In the genomic region with DNA sequence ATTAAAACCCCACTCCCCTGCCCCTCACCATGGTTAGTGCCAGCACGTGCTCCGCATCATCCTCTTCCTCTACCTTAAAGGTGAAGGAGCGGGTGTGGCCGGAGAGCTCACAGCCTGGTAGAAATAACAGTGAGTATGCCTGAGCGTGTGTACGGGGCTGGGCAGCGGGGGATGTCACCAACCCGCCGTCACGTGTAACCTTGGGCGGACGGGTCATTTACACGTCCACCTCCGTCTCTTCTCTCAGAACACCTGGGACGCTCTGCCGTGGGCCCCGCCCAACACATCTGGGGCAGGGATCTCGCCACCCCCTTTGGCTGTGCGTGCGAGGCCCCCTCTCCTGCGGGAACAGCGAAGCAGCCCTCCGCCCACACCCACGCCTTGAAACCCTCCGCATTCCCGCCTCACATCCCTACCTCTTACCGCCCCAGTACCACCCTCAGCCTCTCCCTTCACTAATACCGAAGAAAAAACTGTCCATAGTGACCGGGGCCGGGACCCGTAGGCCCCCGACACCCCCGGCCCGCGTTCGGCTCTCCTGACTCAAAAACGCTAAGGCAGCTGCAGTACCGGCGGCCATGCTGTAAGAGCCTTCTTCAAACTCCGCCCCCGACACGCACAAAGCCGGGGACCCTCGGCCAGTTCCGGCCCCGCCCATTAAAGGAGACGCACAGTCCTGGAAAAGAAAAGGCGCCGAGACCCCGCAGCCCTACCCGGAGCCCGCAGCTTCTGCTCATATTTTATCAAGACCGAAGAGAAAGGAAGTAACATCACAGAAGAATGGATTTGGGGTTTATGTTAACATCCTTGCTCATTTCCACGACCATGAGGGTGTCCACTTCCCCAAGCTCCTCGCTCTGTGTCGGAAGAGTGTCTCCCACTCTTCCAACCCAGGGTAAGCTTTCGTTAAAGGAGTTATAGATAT, we compare ENCODE assay signal across 8 cellular contexts. TPM values are rescaled to one million over a fixed set of nuclear protein-coding genes. Genes with fewer than 3 reads are reported as not detected.
DNase-seq lines count a peak whose midpoint lies in the region; ATAC-seq and TF ChIP-seq lines count a peak whose summit lies in the region.

A gene with protein sequence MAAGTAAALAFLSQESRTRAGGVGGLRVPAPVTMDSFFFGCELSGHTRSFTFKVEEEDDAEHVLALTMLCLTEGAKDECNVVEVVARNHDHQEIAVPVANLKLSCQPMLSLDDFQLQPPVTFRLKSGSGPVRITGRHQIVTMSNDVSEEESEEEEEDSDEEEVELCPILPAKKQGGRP (minus strand): TSS at position 636 of the 925 bp plus-strand sequence. CDS start 56 bp downstream, at position 580.

- peak within 1 kb of the TSS; percentile 100 for H3K27ac Mint-ChIP-seq in activated naive CD4-positive, alpha-beta T cell treated with anti-CD3 and anti-CD28 coated beads, Interleukin-2, amount 50 U/mL, for 24 hours
- peak within 1 kb of the TSS; percentile 76 for H3K27ac Mint-ChIP-seq in glutamatergic neuron (ENCODE audit: unreplicated experiment)

- H3K27me3 ChIP-seq in MG63 (no peaks in the 10 kb centered on the region), ovary (no peaks in the 10 kb centered on the region), testis (no peaks in the 10 kb centered on the region)

- H3K27me3 Mint-ChIP-seq in activated naive CD4-positive, alpha-beta T cell treated with anti-CD3 and anti-CD28 coated beads, Interleukin-2, amount 50 U/mL, for 24 hours = peaks cover 6% of the 10 kb centered on the region
- peaks cover 17% of the 10 kb centered on the region for H3K27me3 Mint-ChIP-seq in glutamatergic neuron (ENCODE audit: unreplicated experiment)

- H3K4me3 ChIP-seq in MG63 = peak within 1 kb of the TSS; percentile 80
- peak within 1 kb of the TSS; percentile 53 for H3K4me3 ChIP-seq in ovary
- peak within 1 kb of the TSS; percentile 62 to 71 for H3K4me3 ChIP-seq in testis

- TF ChIP-seq EP300 in ovary (IDR thresholded peaks at IDR 0.05) = no peak

- TF ChIP-seq CTCF in glutamatergic neuron (IDR thresholded peaks at IDR 0.05; ENCODE audit: partially characterized antibody, unreplicated experiment) (no peak), ovary (IDR thresholded peaks at IDR 0.05) (no peak), testis (IDR thresholded peaks at IDR 0.05) (peak in 1 of 3 experiments; percentile 13)

- no peak within 1 kb of the TSS for H3K27ac ChIP-seq in ovary
- H3K27ac ChIP-seq in testis = peak within 1 kb of the TSS in 1 of 2 donors; percentile 25

- DNase-seq in DMS153 treated with DMSO at 0.1 percent for 48 hours (lab: John Stamatoyannopoulos, UW; ENCODE audit: unreplicated experiment) (peak; percentile 40), MG63 (peak; percentile 88), SKM-1 treated with dmso at 0.1 percent for 144 hours (lab: John Stamatoyannopoulos, UW; ENCODE audit: unreplicated experiment) (peak; percentile 55), glutamatergic neuron (peak; percentile 92), ovary (peak; percentile 74 to 83 (median 78)), testis (peak; percentile 97)

- no peak for TF ChIP-seq POLR2A in ovary (IDR thresholded peaks at IDR 0.05)
- no peak for TF ChIP-seq POLR2A in testis (IDR thresholded peaks at IDR 0.05)

- peaks cover 57% of the 10 kb centered on the region for H3K4me1 Mint-ChIP-seq in activated naive CD4-positive, alpha-beta T cell treated with anti-CD3 and anti-CD28 coated beads, Interleukin-2, amount 50 U/mL, for 24 hours
- peaks cover 21% of the 10 kb centered on the region for H3K4me1 Mint-ChIP-seq in glutamatergic neuron (ENCODE audit: low read depth, unreplicated experiment)

- intact Hi-C loops in ovary (cut with DNase I) = loop anchor here in 1 of 4 donors (10.0 kb wide), 1 partner anchor 178 kb away; no protein-coding TSS in a partner anchor
- intact Hi-C loops in testis (cut with DNase I; ENCODE audit: low total_unique reads) = no loop called here

- H3K36me3 Mint-ChIP-seq in activated naive CD4-positive, alpha-beta T cell treated with anti-CD3 and anti-CD28 coated beads, Interleukin-2, amount 50 U/mL, for 24 hours = peaks cover 22% of the 10 kb centered on the region
- H3K36me3 Mint-ChIP-seq in glutamatergic neuron (ENCODE audit: unreplicated experiment) = no peaks in the 10 kb centered on the region

- WGBS in ovary, 3 donors = 1% methylated on average over 55 to 57 of the region's 57 CpGs
- 1 to 2% methylated on average over 42 to 57 of the region's 57 CpGs for WGBS in testis, 2 donors

- ATAC-seq in GM21717 (IDR thresholded peaks at IDR 0.05; ENCODE audit: unreplicated experiment) = peak; percentile 65

- peaks cover 44% of the 10 kb centered on the region for H3K36me3 ChIP-seq in MG63
- no peaks in the 10 kb centered on the region for H3K36me3 ChIP-seq in ovary
- no peaks in the 10 kb centered on the region for H3K36me3 ChIP-seq in testis (ENCODE audit: low read depth, missing control alignments)

- no peaks in the 10 kb centered on the region for H3K9me3 Mint-ChIP-seq in activated naive CD4-positive, alpha-beta T cell treated with anti-CD3 and anti-CD28 coated beads, Interleukin-2, amount 50 U/mL, for 24 hours
- peaks cover 16% of the 10 kb centered on the region for H3K9me3 Mint-ChIP-seq in glutamatergic neuron (ENCODE audit: unreplicated experiment)

- no peaks in the 10 kb centered on the region for H3K9me3 ChIP-seq in MG63
- no peaks in the 10 kb centered on the region for H3K9me3 ChIP-seq in ovary
- H3K9me3 ChIP-seq in testis = no peaks in the 10 kb centered on the region

- H3K4me1 ChIP-seq in ovary (ENCODE audit: insufficient read depth) (peaks cover 20% of the 10 kb centered on the region), testis (peaks cover 27% of the 10 kb centered on the region)

- peak within 1 kb of the TSS; percentile 100 for H3K4me3 Mint-ChIP-seq in activated naive CD4-positive, alpha-beta T cell treated with anti-CD3 and anti-CD28 coated beads, Interleukin-2, amount 50 U/mL, for 24 hours
- H3K4me3 Mint-ChIP-seq in glutamatergic neuron (ENCODE audit: unreplicated experiment) = peak within 1 kb of the TSS; percentile 98

RNA-seq across cellular contexts. Expression of the gene that starts here (rescaled TPM):
- 30.8 and 87.3 TPM in 2 replicates for total RNA-seq in MG63 (2014; rRNA removed; shearing (Covaris generic); ENCODE audit: low replicate concordance)
- 18.1 TPM for total RNA-seq in glutamatergic neuron (ENCODE audit: unreplicated experiment)
- total RNA-seq in ovary = 10 to 100 TPM; 23.1 to 64.8 (median 32.1) TPM
- polyA plus RNA-seq in ovary = 10 to 100 TPM; 11.0 to 41.5 TPM
- 10 to 100 TPM; 38.9 to 64.5 TPM for total RNA-seq in testis
- 40.9 TPM for polyA plus RNA-seq in testis (ENCODE audit: insufficient read depth, low read depth, low replicate concordance)

Comparison
In these comparisons a context has a peak if more than half of its experiments do, and no peak if none do; other contexts are left out.
1. DNase-seq: peak in every context shown above with its lines; median percentile 97 in testis; 92 in glutamatergic neuron; 88 in MG63; 78 in ovary; 55 in SKM-1 treated with dmso at 0.1 percent for 144 hours; 40 in DMS153 treated with DMSO at 0.1 percent for 48 hours.